ENCODE assay signal across 10 cellular contexts in genomic region chr7:130988443-130988842, GRCh38.
DNase-seq lines count a peak whose midpoint lies in the region; ATAC-seq lines count a peak whose summit lies in the region.
"Had no signal": no experiment of that assay in that cellular context is flagged by ENCODE, and none has a peak within 500 bp of the region (broad histone marks: within the 10 kb centered on the region; RNA-seq: fewer than 3 reads in every experiment).

No MANE protein-coding gene starts in this region.

- H3K27ac Mint-ChIP-seq in activated CD8-positive, alpha-beta memory T cell treated with anti-CD3 and anti-CD28 coated beads, Interleukin-2, amount 10 ng/mL, durations not matched to agents 7 days and 5 days, result peak overlapping the region; percentile 62
- peak overlapping the region; percentile 77 for H3K27ac Mint-ChIP-seq in activated CD4-positive, alpha-beta memory T cell treated with anti-CD3 and anti-CD28 coated beads, Interleukin-2, amount 10 ng/mL, durations not matched to agents 7 days and 5 days
- peak overlapping the region; percentile 33 to 91 (median 86) for H3K27ac Mint-ChIP-seq in immature natural killer cell
- H3K27ac Mint-ChIP-seq in stimulated activated naive CD8-positive, alpha-beta T cell treated with anti-CD3 and anti-CD28 coated beads, Interleukin-15, amount 100 ng/mL, for 72 hours, result peak overlapping the region in 1 of 2 donors; percentile 28

- no peak for DNase-seq in activated CD8-positive, alpha-beta memory T cell treated with anti-CD3 and anti-CD28 coated beads, Interleukin-2, amount 10 ng/mL, durations not matched to agents 7 days and 5 days
- no peak for DNase-seq in activated CD8-positive, alpha-beta memory T cell treated with anti-CD3 and anti-CD28 coated beads, Interleukin-2, amount 50 U/mL, for 4 hours
- DNase-seq in activated CD4-positive, alpha-beta memory T cell treated with anti-CD3 and anti-CD28 coated beads, Interleukin-2, amount 10 ng/mL, durations not matched to agents 7 days and 5 days, result no peak
- DNase-seq in immature natural killer cell (no peak), NOMO-1 (lab: John Stamatoyannopoulos, UW; ENCODE audit: unreplicated experiment in 2 of 2) (no peak), HCEC 1CT (no peak)
- no peak for DNase-seq in stimulated activated naive CD8-positive, alpha-beta T cell treated with anti-CD3 and anti-CD28 coated beads, Interleukin-15, amount 100 ng/mL, for 72 hours
- DNase-seq: kidney, PC-3 had no signal

- ATAC-seq in activated CD8-positive, alpha-beta memory T cell treated with anti-CD3 and anti-CD28 coated beads, Interleukin-2, amount 10 ng/mL, durations not matched to agents 7 days and 5 days, result peak; percentile 47
- peak; percentile 66 for ATAC-seq in stimulated activated naive CD8-positive, alpha-beta T cell treated with anti-CD3 and anti-CD28 coated beads, Interleukin-15, amount 100 ng/mL, for 72 hours
- ATAC-seq in GM18858 (IDR thresholded peaks at IDR 0.05; ENCODE audit: unreplicated experiment), result no peak
- ATAC-seq: PC-3 had no signal

- CTCF ChIA-PET in activated CD8-positive, alpha-beta memory T cell treated with anti-CD3 and anti-CD28 coated beads, Interleukin-2, amount 10 ng/mL, durations not matched to agents 7 days and 5 days (lab: Charles Lee), result interaction anchor here (0.6 to 1.9 kb wide), 9 partner anchors 9 to 91 kb away, joined by 3 to 11 read pairs (median 4); no protein-coding TSS in a partner anchor
- CTCF ChIA-PET in activated CD4-positive, alpha-beta memory T cell treated with anti-CD3 and anti-CD28 coated beads, Interleukin-2, amount 10 ng/mL, durations not matched to agents 7 days and 5 days (lab: Charles Lee), result interaction anchor here (0.9 to 2.0 kb wide), 11 partner anchors 9 to 91 kb away, joined by 3 to 9 read pairs (median 4); no protein-coding TSS in a partner anchor

- no peaks in the 10 kb centered on the region for H3K27me3 Mint-ChIP-seq in activated CD8-positive, alpha-beta memory T cell treated with anti-CD3 and anti-CD28 coated beads, Interleukin-2, amount 10 ng/mL, durations not matched to agents 7 days and 5 days
- H3K27me3 Mint-ChIP-seq in activated CD4-positive, alpha-beta memory T cell treated with anti-CD3 and anti-CD28 coated beads, Interleukin-2, amount 10 ng/mL, durations not matched to agents 7 days and 5 days, result no peaks in the 10 kb centered on the region
- H3K27me3 Mint-ChIP-seq in immature natural killer cell (ENCODE audit: low read depth in 3 of 3), result peaks cover 3 to 7% (median 7%) of the 10 kb centered on the region in 3 donors
- H3K27me3 Mint-ChIP-seq in stimulated activated naive CD8-positive, alpha-beta T cell treated with anti-CD3 and anti-CD28 coated beads, Interleukin-15, amount 100 ng/mL, for 72 hours, result no peaks in the 10 kb centered on the region

- H3K36me3 Mint-ChIP-seq in activated CD8-positive, alpha-beta memory T cell treated with anti-CD3 and anti-CD28 coated beads, Interleukin-2, amount 10 ng/mL, durations not matched to agents 7 days and 5 days, result peaks cover 10% of the 10 kb centered on the region
- peaks cover 28% of the 10 kb centered on the region for H3K36me3 Mint-ChIP-seq in activated CD4-positive, alpha-beta memory T cell treated with anti-CD3 and anti-CD28 coated beads, Interleukin-2, amount 10 ng/mL, durations not matched to agents 7 days and 5 days (ENCODE audit: low read depth)
- H3K36me3 Mint-ChIP-seq in immature natural killer cell, result peaks cover 0 to 3% (median 0%) of the 10 kb centered on the region in 3 donors

- H3K9me3 Mint-ChIP-seq in activated CD8-positive, alpha-beta memory T cell treated with anti-CD3 and anti-CD28 coated beads, Interleukin-2, amount 10 ng/mL, durations not matched to agents 7 days and 5 days (ENCODE audit: low read depth), result no peaks in the 10 kb centered on the region
- no peaks in the 10 kb centered on the region for H3K9me3 Mint-ChIP-seq in activated CD4-positive, alpha-beta memory T cell treated with anti-CD3 and anti-CD28 coated beads, Interleukin-2, amount 10 ng/mL, durations not matched to agents 7 days and 5 days
- no peaks in the 10 kb centered on the region for H3K9me3 Mint-ChIP-seq in immature natural killer cell
- H3K9me3 Mint-ChIP-seq in stimulated activated naive CD8-positive, alpha-beta T cell treated with anti-CD3 and anti-CD28 coated beads, Interleukin-15, amount 100 ng/mL, for 72 hours, result no peaks in the 10 kb centered on the region

- no peak overlapping the region for H3K4me3 Mint-ChIP-seq in activated CD8-positive, alpha-beta memory T cell treated with anti-CD3 and anti-CD28 coated beads, Interleukin-2, amount 10 ng/mL, durations not matched to agents 7 days and 5 days
- H3K4me3 Mint-ChIP-seq in activated CD4-positive, alpha-beta memory T cell treated with anti-CD3 and anti-CD28 coated beads, Interleukin-2, amount 10 ng/mL, durations not matched to agents 7 days and 5 days, result no peak overlapping the region
- peak overlapping the region in 2 of 5 donors; percentile 27 to 39 for H3K4me3 Mint-ChIP-seq in immature natural killer cell
- H3K4me3 Mint-ChIP-seq in stimulated activated naive CD8-positive, alpha-beta T cell treated with anti-CD3 and anti-CD28 coated beads, Interleukin-15, amount 100 ng/mL, for 72 hours, result no peak overlapping the region

- H3K4me1 Mint-ChIP-seq in activated CD8-positive, alpha-beta memory T cell treated with anti-CD3 and anti-CD28 coated beads, Interleukin-2, amount 10 ng/mL, durations not matched to agents 7 days and 5 days, result peaks cover 58% of the 10 kb centered on the region
- H3K4me1 Mint-ChIP-seq in activated CD4-positive, alpha-beta memory T cell treated with anti-CD3 and anti-CD28 coated beads, Interleukin-2, amount 10 ng/mL, durations not matched to agents 7 days and 5 days, result peaks cover 80% of the 10 kb centered on the region
- H3K4me1 Mint-ChIP-seq in immature natural killer cell, result peaks cover 51 to 82% of the 10 kb centered on the region in 2 donors
- H3K4me1 Mint-ChIP-seq in stimulated activated naive CD8-positive, alpha-beta T cell treated with anti-CD3 and anti-CD28 coated beads, Interleukin-15, amount 100 ng/mL, for 72 hours, result peaks cover 72% of the 10 kb centered on the region

- POLR2A ChIA-PET in activated CD4-positive, alpha-beta memory T cell treated with anti-CD3 and anti-CD28 coated beads, Interleukin-2, amount 10 ng/mL, durations not matched to agents 7 days and 5 days (lab: Charles Lee), result interaction anchor here (0.8 to 1.8 kb wide), 19 partner anchors 8 to 77 kb away, joined by 3 to 10 read pairs (median 4); no protein-coding TSS in a partner anchor
